Comparison of ENCODE assay signal across 2 cellular contexts in genomic region chr5:95599252-95599651, GRCh38.
TF ChIP-seq lines count a peak whose summit lies in the region.

No MANE protein-coding gene starts in this region.

TF ChIP-seq in IMR-90, 13 proteins besides CTCF, POLR2A, EP300 and RAD21:
- TF ChIP-seq CHD1 (IDR thresholded peaks at IDR 0.05; ENCODE audit: low read depth, low read length): no peak

TF ChIP-seq in K562, 482 proteins besides CTCF, POLR2A, EP300 and RAD21:
- no peak for TF ChIP-seq NUFIP1 (IDR thresholded peaks at IDR 0.05; ENCODE audit: partially characterized antibody)
- no peak for TF ChIP-seq CXXC5 (CRISPR knock-in tag; IDR thresholded peaks at IDR 0.05)
- no peak for TF ChIP-seq NBN (IDR thresholded peaks at IDR 0.05; ENCODE audit: low read depth)
- TF ChIP-seq RFX1 (IDR thresholded peaks at IDR 0.05): no peak
- TF ChIP-seq ZNF639 (CRISPR knock-in tag; conservative IDR thresholded peaks at IDR 0.05 in 1 of 2, IDR thresholded peaks at IDR 0.05 in 1 of 2): no peak
- TF ChIP-seq NR4A1 (CRISPR knock-in tag; IDR thresholded peaks at IDR 0.05): no peak
- TF ChIP-seq NR4A1 (tag; IDR thresholded peaks at IDR 0.05): no peak
- no peak for TF ChIP-seq SP2 (IDR thresholded peaks at IDR 0.05; ENCODE audit: extremely low read depth, low read depth, low read length, poor library complexity, severe bottlenecking)
- TF ChIP-seq MXI1 (IDR thresholded peaks at IDR 0.05; ENCODE audit: low read depth, low read length): no peak
- no peak for TF ChIP-seq ZKSCAN3 (CRISPR knock-in tag; IDR thresholded peaks at IDR 0.05)
- TF ChIP-seq RHOXF2B (CRISPR knock-in tag; conservative IDR thresholded peaks at IDR 0.05): no peak
- no peak for TF ChIP-seq TRIM24 (IDR thresholded peaks at IDR 0.05)
